Comparison of ENCODE assay signal across 14 cellular contexts in the genomic region with DNA sequence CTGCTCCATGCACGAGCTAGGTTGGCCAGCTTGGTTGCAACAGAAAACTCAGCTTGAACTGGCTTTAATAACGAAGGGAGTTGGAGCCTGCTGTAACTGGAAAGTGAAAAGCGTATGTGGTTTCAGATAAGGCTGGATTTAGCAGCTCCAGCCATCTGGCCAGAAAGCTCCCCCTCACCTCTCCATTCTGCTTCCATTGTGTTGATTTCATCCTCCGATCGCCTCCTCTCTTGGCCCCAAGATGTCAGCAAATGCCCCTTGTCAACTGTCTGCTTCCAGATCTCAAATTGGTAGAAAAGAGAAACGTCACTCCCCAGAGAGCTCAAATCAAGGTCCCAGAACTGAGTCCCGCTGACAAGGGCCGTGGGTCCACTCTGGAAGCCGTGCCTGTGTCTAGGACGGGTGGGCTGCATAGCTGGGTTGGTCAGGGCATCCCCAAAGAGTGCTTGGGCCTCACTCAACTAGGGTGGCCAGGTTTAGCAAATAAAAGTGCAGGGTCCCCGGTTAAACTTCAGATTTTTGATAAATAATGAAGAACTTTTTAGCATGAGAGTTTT.
DNase-seq lines count a peak whose midpoint lies in the region; ATAC-seq and TF ChIP-seq lines count a peak whose summit lies in the region.
"Had no signal": no experiment of that assay in that cellular context is flagged by ENCODE, and none has a peak within 500 bp of the region (broad histone marks: within the 10 kb centered on the region; RNA-seq: fewer than 3 reads in every experiment).

No MANE protein-coding gene starts in this region.

- CTCF ChIA-PET in CD4-positive, alpha-beta memory T cell (lab: Charles Lee; ENCODE audit: partially characterized antibody): no interaction called here

- ATAC-seq in GM21723 (IDR thresholded peaks at IDR 0.05; ENCODE audit: unreplicated experiment): no peak
- ATAC-seq: A549; CD8-positive, alpha-beta T cell had no signal

- H3K36me3 Mint-ChIP-seq in chondrocyte (ENCODE audit: low read depth): no peaks in the 10 kb centered on the region
- no peaks in the 10 kb centered on the region for H3K36me3 Mint-ChIP-seq in CD4-positive, alpha-beta memory T cell
- H3K36me3 Mint-ChIP-seq: CD8-positive, alpha-beta T cell had no signal

- H3K4me3 Mint-ChIP-seq in chondrocyte (ENCODE audit: unreplicated experiment): no peak overlapping the region
- no peak overlapping the region for H3K4me3 Mint-ChIP-seq in CD4-positive, alpha-beta memory T cell
- H3K4me3 Mint-ChIP-seq: CD8-positive, alpha-beta T cell; H9; IgD-negative memory B cell had no signal

- no peaks in the 10 kb centered on the region for H3K9me3 Mint-ChIP-seq in chondrocyte (ENCODE audit: low read depth)
- peaks cover 0 to 2% (median 0%) of the 10 kb centered on the region in 8 donors for H3K9me3 Mint-ChIP-seq in CD4-positive, alpha-beta memory T cell
- H3K9me3 Mint-ChIP-seq: CD8-positive, alpha-beta T cell; H9 had no signal

- H3K4me3 ChIP-seq in CD4-positive, alpha-beta memory T cell (ENCODE audit: low read length in 2 of 2): no peak overlapping the region
- H3K4me3 ChIP-seq: A549 had no signal

- H3K36me3 ChIP-seq in CD4-positive, alpha-beta memory T cell (ENCODE audit: insufficient read depth, low read length): no peaks in the 10 kb centered on the region
- H3K36me3 ChIP-seq: BE2C had no signal

- intact Hi-C loops in CD4-positive, alpha-beta memory T cell (cut with micrococcal nuclease): no loop called here

- H3K4me1 ChIP-seq in CD4-positive, alpha-beta memory T cell (ENCODE audit: insufficient read depth, low read length): no peaks in the 10 kb centered on the region
- H3K4me1 ChIP-seq: A549, BE2C had no signal

- H3K4me1 Mint-ChIP-seq in chondrocyte (ENCODE audit: low read depth): peaks cover 3% of the 10 kb centered on the region
- H3K4me1 Mint-ChIP-seq in CD4-positive, alpha-beta memory T cell: no peaks in the 10 kb centered on the region

- POLR2A ChIA-PET in CD4-positive, alpha-beta memory T cell (lab: Charles Lee; ENCODE audit: partially characterized antibody): no interaction called here

- H3K27ac ChIP-seq in CD4-positive, alpha-beta memory T cell (ENCODE audit: low read depth, low read length): no peak overlapping the region
- H3K27ac ChIP-seq: C4-2B had no signal

- no peak overlapping the region for H3K27ac Mint-ChIP-seq in chondrocyte (ENCODE audit: unreplicated experiment)
- no peak overlapping the region for H3K27ac Mint-ChIP-seq in CD4-positive, alpha-beta memory T cell
- H3K27ac Mint-ChIP-seq: CD8-positive, alpha-beta T cell; H9 had no signal

- H3K27me3 ChIP-seq in CD4-positive, alpha-beta memory T cell (ENCODE audit: insufficient read depth, low read length): no peaks in the 10 kb centered on the region
- H3K27me3 ChIP-seq: BE2C had no signal

- H3K27me3 Mint-ChIP-seq in chondrocyte (ENCODE audit: low read depth): no peaks in the 10 kb centered on the region
- H3K27me3 Mint-ChIP-seq in CD4-positive, alpha-beta memory T cell: peaks cover 0 to 3% of the 10 kb centered on the region in 2 donors

- no peak for TF ChIP-seq CTCF in chondrocyte (IDR thresholded peaks at IDR 0.05)

- DNase-seq in NCI-H524 (lab: John Stamatoyannopoulos, UW) (peak; percentile 53 to 81), NCI-H82 treated with DMSO at 0.1 percent for 48 hours (lab: John Stamatoyannopoulos, UW; ENCODE audit: unreplicated experiment) (peak; percentile 86), chondrocyte (ENCODE audit: low spot score) (peak; percentile 46), superior temporal gyrus (ENCODE audit: extremely low spot score) (no peak)
- no peak for DNase-seq in CD4-positive, alpha-beta memory T cell
- DNase-seq: BE2C; CD8-positive, alpha-beta T cell; COR-L47; GOT3; H9 had no signal

- no peaks in the 10 kb centered on the region for H3K9me3 ChIP-seq in CD4-positive, alpha-beta memory T cell (ENCODE audit: control insufficient read depth in 1 of 2, low read length in 2 of 2)
- H3K9me3 ChIP-seq: A549, BE2C had no signal

Comparison
In these comparisons a context has a peak if more than half of its experiments do, and no peak if none do; other contexts are left out.
1. DNase-seq: peak in NCI-H524 (2 of 2), NCI-H82 treated with DMSO at 0.1 percent for 48 hours (single experiment) and chondrocyte (single experiment); none in superior temporal gyrus (single experiment) and CD4-positive, alpha-beta memory T cell (0 of 5).